ENCODE assay signal across 2 cellular contexts in genomic region chr22:41259756-41260155, GRCh38. TPM values are rescaled to one million over a fixed set of nuclear protein-coding genes. Genes with fewer than 3 reads are reported as not detected.
"Had no signal": no experiment of that assay in that cellular context is flagged by ENCODE, and none has a peak within 500 bp of the region (broad histone marks: within the 10 kb centered on the region; RNA-seq: fewer than 3 reads in every experiment).

No MANE protein-coding gene starts in this region.

RNA-seq across cellular contexts. Expression of gene CHADL, which starts 19.0 kb away (rescaled TPM):
- total RNA-seq: HT1080 had no signal
- polyA plus RNA-seq: GM23338 had no signal
